ENCODE assay signal across 9 cellular contexts in the genomic region with DNA sequence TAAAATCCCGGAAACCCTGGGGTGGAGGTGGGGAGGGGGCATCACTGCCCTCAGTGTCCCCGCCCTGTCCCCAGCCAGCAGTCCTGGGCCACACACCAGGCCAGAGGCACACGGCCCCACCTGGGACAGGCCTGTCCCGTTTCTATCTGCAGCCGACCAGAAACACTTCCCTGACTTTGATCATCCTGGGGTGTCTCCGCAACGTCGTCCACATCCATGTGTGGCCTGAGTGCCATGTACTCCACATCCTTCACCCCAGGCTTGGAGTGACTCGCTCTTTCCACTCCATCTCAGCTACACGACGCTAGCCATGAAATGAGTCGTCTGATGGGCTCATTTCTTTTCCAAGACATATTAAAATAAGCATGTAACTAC. TPM values are rescaled to one million over a fixed set of nuclear protein-coding genes. Genes with fewer than 3 reads are reported as not detected.
DNase-seq lines count a peak whose midpoint lies in the region; ATAC-seq, FAIRE-seq and TF ChIP-seq lines count a peak whose summit lies in the region.
"Had no signal": no experiment of that assay in that cellular context is flagged by ENCODE, and none has a peak within 500 bp of the region (broad histone marks: within the 10 kb centered on the region; RNA-seq: fewer than 3 reads in every experiment).

No MANE protein-coding gene starts in this region.

- H3K27me3 ChIP-seq in H1 (replicated peaks in 1 of 4; ENCODE audit: control insufficient read depth in 3 of 4, extremely low read depth in 1 of 4, insufficient read depth in 3 of 4, low read length in 3 of 4) = no peaks in the 10 kb centered on the region
- no peaks in the 10 kb centered on the region for H3K27me3 ChIP-seq in psoas muscle (ENCODE audit: insufficient read depth in 3 of 3, low read length in 2 of 3)

- no peak for FAIRE-seq in H1 (lab: Jason Lieb, UNC)

- H4K5ac ChIP-seq in H1 (ENCODE audit: insufficient read length, low read depth, low read length) = no peak overlapping the region

- H3K4ac ChIP-seq in H1 (replicated peaks; ENCODE audit: insufficient read length, low read depth, low read length) = no peak overlapping the region

- no peak overlapping the region for H3K14ac ChIP-seq in H1 (ENCODE audit: insufficient read length)

- no peak for TF ChIP-seq RAD21 in H1 (IDR thresholded peaks at IDR 0.05 in 1 of 2, conservative IDR thresholded peaks at IDR 0.05 in 1 of 2; ENCODE audit: low read depth in 2 of 2, low read length in 2 of 2)

- H2AFZ ChIP-seq in H1 (ENCODE audit: low read length) = no peak overlapping the region

- H3K79me1 ChIP-seq in H1 (ENCODE audit: low read depth, low read length) = no peaks in the 10 kb centered on the region

- no peak overlapping the region for H2BK20ac ChIP-seq in H1 (ENCODE audit: low read length)

- 0 out of 2 replicates have a peak overlapping the region, but pooled peaks have one; percentile 26 for H2AK5ac ChIP-seq in H1 (ENCODE audit: low read depth, low read length)

- DNase-seq in Daoy (ENCODE audit: low read depth) (peak; percentile 80), LHCN-M2 (ENCODE audit: low read depth) (peak; percentile 29), H1 (ENCODE audit: low read depth in 1 of 2, low spot score in 2 of 2) (no peak), psoas muscle (peak; percentile 21 to 50), GM20000 (ENCODE audit: low spot score) (no peak), omental fat pad (ENCODE audit: low spot score) (no peak)
- DNase-seq: KG1; stimulated activated CD4-positive, alpha-beta T cell treated with anti-CD3 and anti-CD28 coated beads, Interleukin-4, amount 100 ng/mL, for 4 hours had no signal

- H3K4me1 ChIP-seq in H1 (replicated peaks in 1 of 4; ENCODE audit: control insufficient read depth in 3 of 4, insufficient read depth in 4 of 4, low read length in 3 of 4) (peaks cover 4 to 24% (median 12%) of the 10 kb centered on the region in 4 experiments), psoas muscle (no peaks in the 10 kb centered on the region)

- no peak overlapping the region for H2BK5ac ChIP-seq in H1 (ENCODE audit: low read depth, low read length)

- no peak overlapping the region for H3K23ac ChIP-seq in H1 (ENCODE audit: insufficient read length)

- H3K56ac ChIP-seq in H1 (replicated peaks; ENCODE audit: insufficient read length, low read depth, low read length) = no peak overlapping the region

- no peak overlapping the region for H3K4me2 ChIP-seq in H1 (ENCODE audit: insufficient read depth in 1 of 2, low read depth in 2 of 2, low read length in 2 of 2)

- H3K79me2 ChIP-seq in H1 (ENCODE audit: control insufficient read depth in 1 of 2, insufficient read depth in 2 of 2, low read length in 2 of 2) = no peaks in the 10 kb centered on the region

- TF ChIP-seq POLR2A in H1 (IDR thresholded peaks at IDR 0.05; ENCODE audit: control extremely low read depth in 1 of 2, low read depth in 2 of 2, low read length in 2 of 2) = no peak

- H3K18ac ChIP-seq in H1 (ENCODE audit: extremely low read depth, low read length) = no peak overlapping the region

- H3K9ac ChIP-seq in H1 (replicated peaks in 1 of 4; ENCODE audit: extremely low read depth in 1 of 4, low read depth in 3 of 4, low read length in 3 of 4) = no peak overlapping the region

- H3K9me3 ChIP-seq in H1 (ENCODE audit: insufficient read depth in 2 of 2, low read depth in 1 of 2, low read length in 1 of 2) (no peaks in the 10 kb centered on the region), psoas muscle (no peaks in the 10 kb centered on the region)

- H2BK15ac ChIP-seq in H1 (ENCODE audit: low read length) = no peak overlapping the region

- no peak overlapping the region for H3K27ac ChIP-seq in H1 (ENCODE audit: low read depth, low read length)
- peak overlapping the region; percentile 17 for H3K27ac ChIP-seq in psoas muscle

- no peak overlapping the region for H4K91ac ChIP-seq in H1 (replicated peaks; ENCODE audit: insufficient read length, low read length)

- TF ChIP-seq CTCF in H1 (IDR thresholded peaks at IDR 0.05; ENCODE audit: control extremely low read depth in 1 of 3, insufficient read depth in 1 of 3, low read depth in 1 of 3, low read length in 3 of 3) (no peak), psoas muscle (IDR thresholded peaks at IDR 0.05) (no peak), GM20000 (IDR thresholded peaks at IDR 0.05; ENCODE audit: extremely low read depth, missing control alignments) (no peak), omental fat pad (IDR thresholded peaks at IDR 0.05) (no peak)

- H4K20me1 ChIP-seq in H1 (replicated peaks in 1 of 2; ENCODE audit: control insufficient read depth in 1 of 2, insufficient read depth in 2 of 2, low read length in 2 of 2) = no peaks in the 10 kb centered on the region

- no peak overlapping the region for H2BK120ac ChIP-seq in H1 (replicated peaks; ENCODE audit: low read depth, low read length)

- no peak overlapping the region for H4K8ac ChIP-seq in H1 (ENCODE audit: extremely low read depth, insufficient read depth, low read length)

- no peak overlapping the region for H3K4me3 ChIP-seq in H1 (ENCODE audit: extremely low read depth in 1 of 4, insufficient read depth in 2 of 4, low read depth in 3 of 4, low read length in 4 of 4)
- no peak overlapping the region for H3K4me3 ChIP-seq in psoas muscle

- POLR2A ChIA-PET in H1 (lab: Charles Lee; ENCODE audit: partially characterized antibody) = no interaction called here

- no peak for TF ChIP-seq EP300 in H1 (IDR thresholded peaks at IDR 0.05; ENCODE audit: borderline replicate concordance in 1 of 2, low read depth in 2 of 2, low read length in 2 of 2)

- CTCF ChIA-PET in H1 (lab: Charles Lee; ENCODE audit: partially characterized antibody) = interaction anchor here (0.6 to 5.7 kb wide), 5 partner anchors 15 to 126 kb away, joined by 3 to 32 read pairs (median 4); no protein-coding TSS in a partner anchor

- H3K36me3 ChIP-seq in H1 (ENCODE audit: control insufficient read depth in 2 of 4, insufficient read depth in 4 of 4, low read length in 3 of 4) (no peaks in the 10 kb centered on the region), psoas muscle (ENCODE audit: insufficient read depth in 1 of 2, low read depth in 1 of 2) (no peaks in the 10 kb centered on the region)

- intact Hi-C loops in psoas muscle (cut with DNase I) = no loop called here

- WGBS in H1 (ENCODE audit: extremely low coverage in 1 of 2, insufficient coverage in 1 of 2, insufficient read length in 1 of 2, insufficient replicate concordance in 2 of 2, low coverage in 1 of 2, low lambda C conversion rate in 2 of 2, missing lambda C conversion rate in 1 of 2), 2 experiments = 90% methylated on average over 12 of the region's 12 CpGs; no CpG with 5 or more reads in 1 of the 2 experiments
- 76 to 84% (median 81%) methylated on average over 12 of the region's 12 CpGs for WGBS in psoas muscle, 3 donors

- no peak overlapping the region; the same call in 1 of the 2 replicates for H2BK12ac ChIP-seq in H1 (ENCODE audit: low read depth, low read length)

- ATAC-seq in psoas muscle (peak in 1 of 4 donors; percentile 6), omental fat pad (ENCODE audit: low FRiP score) (no peak), HG03175 (IDR thresholded peaks at IDR 0.05; ENCODE audit: unreplicated experiment) (no peak)

- H3K23me2 ChIP-seq in H1 (ENCODE audit: low read depth, low read length) = peaks cover 2% of the 10 kb centered on the region; the same call in 1 of the 2 replicates

TF ChIP-seq in H1, 55 proteins besides CTCF, POLR2A, EP300 and RAD21 (continues in another document):
- no peak for TF ChIP-seq TBP (IDR thresholded peaks at IDR 0.05; ENCODE audit: low read depth, low read length)
- TF ChIP-seq CHD2 (IDR thresholded peaks at IDR 0.05; ENCODE audit: low read length) = no peak

RNA-seq across cellular contexts. Expression of a gene that starts 19.7 kb away (rescaled TPM):
- 0.46 TPM in 1 of 2 replicates, not detected in the other for total RNA-seq in Daoy (2014; rRNA removed; shearing (Covaris generic))
- 0.19 TPM in 1 of 2 replicates, not detected in the other for total RNA-seq in LHCN-M2 (2014; rRNA removed)
- 0.09 TPM for polyA plus RNA-seq in LHCN-M2 (2012)
- 1.8 and 2.6 TPM in 2 replicates for total RNA-seq in H1 (2021; fragmentation: NEBNext Ultra II Directional; extraction: Animal tissue kit (Norgen Biotek cat#: 25700))
- polyA plus RNA-seq in H1 (2011; rRNA removed) = 2.3 and 2.9 TPM in 2 replicates
- 2.4 TPM for polyA plus RNA-seq in H1 (2011; cell fraction: cytosol; rRNA removed)
- 5.4 TPM for polyA plus RNA-seq in H1 (2011; cell fraction: nucleus; rRNA removed)
- polyA plus RNA-seq in H1 (2012, experiment 1 of 2) = 0.72 to 2.7 TPM (median 2.0 TPM) in 4 replicates
- polyA plus RNA-seq in H1 (2012, experiment 2 of 2) = 2.0 TPM
- polyA plus RNA-seq in H1 (2013, experiment 1 of 2) = 1.5 TPM
- 1.5 TPM for polyA plus RNA-seq in H1 (2013, experiment 2 of 2)
- 1.9 and 2.1 TPM in 2 replicates for polyA minus RNA-seq in H1 (2011; rRNA and poly(A)+ RNA removed)
- 1.9 TPM for polyA minus RNA-seq in H1 (2011; cell fraction: cytosol; rRNA and poly(A)+ RNA removed)
- 15.3 TPM for polyA minus RNA-seq in H1 (2011; cell fraction: nucleus; rRNA and poly(A)+ RNA removed)
- 100 to 1,000 TPM in 1 of 4 donors, 10 to 100 TPM in 1, 1 to 10 TPM in 2; 4.4 to 436 (median 33.8) TPM for total RNA-seq in psoas muscle
- 100 to 1,000 TPM in 1 of 3 donors, 10 to 100 TPM in 2; 10.7 to 121 (median 26.5) TPM for polyA plus RNA-seq in psoas muscle
- total RNA-seq in omental fat pad = 100 to 1,000 TPM in 3 of 4 donors, 10 to 100 TPM in 1; 76.9 to 413 (median 322) TPM

RNA-seq across cellular contexts. Expression of a gene that starts 39.1 kb away (rescaled TPM):
- total RNA-seq in Daoy (2014; rRNA removed; shearing (Covaris generic)) = 11.9 and 13.4 TPM in 2 replicates
- total RNA-seq in LHCN-M2 (2014; rRNA removed) = 13.9 and 16.4 TPM in 2 replicates
- 7.5 TPM for polyA plus RNA-seq in LHCN-M2 (2012)
- 15.8 and 16.9 TPM in 2 replicates for total RNA-seq in H1 (2021; fragmentation: NEBNext Ultra II Directional; extraction: Animal tissue kit (Norgen Biotek cat#: 25700))
- polyA plus RNA-seq in H1 (2011; rRNA removed) = 19.7 and 22.1 TPM in 2 replicates
- 22.5 TPM for polyA plus RNA-seq in H1 (2011; cell fraction: cytosol; rRNA removed)
- polyA plus RNA-seq in H1 (2011; cell fraction: nucleus; rRNA removed) = 17.7 TPM
- 11.9 to 16.0 TPM (median 14.9 TPM) in 4 replicates for polyA plus RNA-seq in H1 (2012, experiment 1 of 2)
- polyA plus RNA-seq in H1 (2012, experiment 2 of 2) = 19.9 TPM
- 12.0 TPM for polyA plus RNA-seq in H1 (2013, experiment 1 of 2)
- 11.1 TPM for polyA plus RNA-seq in H1 (2013, experiment 2 of 2)
- polyA minus RNA-seq in H1 (2011; rRNA and poly(A)+ RNA removed) = 14.9 and 21.8 TPM in 2 replicates
- polyA minus RNA-seq in H1 (2011; cell fraction: cytosol; rRNA and poly(A)+ RNA removed) = 10.3 TPM
- 30.3 TPM for polyA minus RNA-seq in H1 (2011; cell fraction: nucleus; rRNA and poly(A)+ RNA removed)
- total RNA-seq in psoas muscle = 10 to 100 TPM; 12.4 to 29.6 (median 20.3) TPM
- 10 to 100 TPM; 16.6 to 19.0 (median 18.3) TPM for polyA plus RNA-seq in psoas muscle
- 10 to 100 TPM; 11.5 to 26.2 (median 16.2) TPM for total RNA-seq in omental fat pad

Comparison
In these comparisons a context has a peak if more than half of its experiments do, and no peak if none do; other contexts are left out.
1. DNase-seq: peak in Daoy (single experiment), LHCN-M2 (single experiment) and psoas muscle (2 of 2); none in H1 (0 of 2), GM20000 (single experiment) and omental fat pad (single experiment).